Comparison of ENCODE assay signal across 8 cellular contexts in genomic region chrX:48468693-48469691, GRCh38. TPM values are rescaled to one million over a fixed set of nuclear protein-coding genes. Genes with fewer than 3 reads are reported as not detected.
DNase-seq lines count a peak whose midpoint lies in the region; ATAC-seq lines count a peak whose summit lies in the region.

No MANE protein-coding gene starts in this region.

- in situ Hi-C loops in G401 (cut with HindIII; ENCODE audit: low sequenced_read_pairs): no loop called here

- WGBS in right cardiac atrium: 19% methylated on average over 23 of the region's 23 CpGs

- H3K27me3 Mint-ChIP-seq in CD8-positive, alpha-beta memory T cell: peaks cover 0 to 2% of the 10 kb centered on the region in 2 donors
- no peaks in the 10 kb centered on the region for H3K27me3 Mint-ChIP-seq in activated CD8-positive, alpha-beta memory T cell treated with anti-CD3 and anti-CD28 coated beads, Interleukin-2, amount 10 ng/mL, durations not matched to agents 7 days and 5 days

- H3K27me3 ChIP-seq in CD8-positive, alpha-beta memory T cell (ENCODE audit: insufficient read depth, low read length, poor library complexity, severe bottlenecking): no peaks in the 10 kb centered on the region
- H3K27me3 ChIP-seq in right cardiac atrium (ENCODE audit: control insufficient read depth, insufficient read depth): no peaks in the 10 kb centered on the region

- intact Hi-C loops in right cardiac atrium (cut with DNase I): no loop called here
- intact Hi-C loops in posterior vena cava (cut with DNase I): loop anchor here in 1 of 2 donors (10.0 kb wide), 1 partner anchor 394 kb away; the partner anchor contains the start of gene ZNF630

- peaks cover 1 to 16% (median 4%) of the 10 kb centered on the region in 3 donors for H3K36me3 Mint-ChIP-seq in CD8-positive, alpha-beta memory T cell
- H3K36me3 Mint-ChIP-seq in activated CD8-positive, alpha-beta memory T cell treated with anti-CD3 and anti-CD28 coated beads, Interleukin-2, amount 10 ng/mL, durations not matched to agents 7 days and 5 days: peaks cover 25% of the 10 kb centered on the region

- peak overlapping the region; percentile 87 to 96 (median 89) for H3K4me3 Mint-ChIP-seq in CD8-positive, alpha-beta memory T cell
- H3K4me3 Mint-ChIP-seq in activated CD8-positive, alpha-beta memory T cell treated with anti-CD3 and anti-CD28 coated beads, Interleukin-2, amount 10 ng/mL, durations not matched to agents 7 days and 5 days: peak overlapping the region; percentile 91

- H3K4me1 Mint-ChIP-seq in CD8-positive, alpha-beta memory T cell: peaks cover 18 to 41% (median 26%) of the 10 kb centered on the region in 3 donors
- H3K4me1 Mint-ChIP-seq in activated CD8-positive, alpha-beta memory T cell treated with anti-CD3 and anti-CD28 coated beads, Interleukin-2, amount 10 ng/mL, durations not matched to agents 7 days and 5 days: peaks cover 40% of the 10 kb centered on the region

- H3K27ac ChIP-seq in CD8-positive, alpha-beta memory T cell (ENCODE audit: low read depth, low read length): peak overlapping the region; percentile 72
- no peak overlapping the region for H3K27ac ChIP-seq in right cardiac atrium (ENCODE audit: low read length)

- H3K4me1 ChIP-seq in CD8-positive, alpha-beta memory T cell (ENCODE audit: insufficient read depth, low read length): peaks cover 13% of the 10 kb centered on the region
- no peaks in the 10 kb centered on the region for H3K4me1 ChIP-seq in right cardiac atrium (ENCODE audit: control insufficient read depth, insufficient read depth, low read length)

- no peaks in the 10 kb centered on the region for H3K36me3 ChIP-seq in CD8-positive, alpha-beta memory T cell (ENCODE audit: insufficient read depth, low read length)

- ATAC-seq in HG03460 (IDR thresholded peaks at IDR 0.05; ENCODE audit: unreplicated experiment) (peak; percentile 60), right cardiac atrium (no peak), GM19397 (IDR thresholded peaks at IDR 0.05; ENCODE audit: unreplicated experiment) (no peak)
- peak; percentile 78 for ATAC-seq in activated CD8-positive, alpha-beta memory T cell treated with anti-CD3 and anti-CD28 coated beads, Interleukin-2, amount 10 ng/mL, durations not matched to agents 7 days and 5 days

- CTCF ChIA-PET in CD8-positive, alpha-beta memory T cell (lab: Charles Lee): interaction anchor here (1.4 kb wide), 1 partner anchor 71 kb away, joined by 4 read pairs; the partner anchor contains the start of gene TBC1D25
- CTCF ChIA-PET in activated CD8-positive, alpha-beta memory T cell treated with anti-CD3 and anti-CD28 coated beads, Interleukin-2, amount 10 ng/mL, durations not matched to agents 7 days and 5 days (lab: Charles Lee): interaction anchor here (1.0 to 2.2 kb wide), 4 partner anchors 25 to 105 kb away, joined by 3 to 7 read pairs (median 5); partner anchors contain the start of genes RBM3 and TBC1D25

- DNase-seq in CD8-positive, alpha-beta memory T cell: peak in 4 of 5 donors; percentile 13 to 54 (median 23)
- DNase-seq in activated CD8-positive, alpha-beta memory T cell treated with anti-CD3 and anti-CD28 coated beads, Interleukin-2, amount 10 ng/mL, durations not matched to agents 7 days and 5 days: peak; percentile 67
- DNase-seq in right cardiac atrium (no peak), posterior vena cava (ENCODE audit: low spot score) (no peak), G401 (ENCODE audit: low spot score) (no peak)
- DNase-seq in stimulated activated CD8-positive, alpha-beta memory T cell treated with anti-CD3 and anti-CD28 coated beads, Interleukin-15, amount 100 ng/mL, for 48 hours (ENCODE audit: low read depth in 2 of 2): peak; percentile 10 to 33

- H3K27ac Mint-ChIP-seq in CD8-positive, alpha-beta memory T cell: peak overlapping the region; percentile 35 to 98 (median 86)
- H3K27ac Mint-ChIP-seq in activated CD8-positive, alpha-beta memory T cell treated with anti-CD3 and anti-CD28 coated beads, Interleukin-2, amount 10 ng/mL, durations not matched to agents 7 days and 5 days: peak overlapping the region; percentile 89

- POLR2A ChIA-PET in CD8-positive, alpha-beta memory T cell (lab: Charles Lee): interaction anchor here (0.6 to 1.3 kb wide), 3 partner anchors 35 to 422 kb away, joined by 4 to 9 read pairs (median 4); partner anchors contain the start of gene RBM3

- H3K9me3 ChIP-seq in CD8-positive, alpha-beta memory T cell (ENCODE audit: low read length): no peaks in the 10 kb centered on the region
- no peaks in the 10 kb centered on the region for H3K9me3 ChIP-seq in right cardiac atrium (ENCODE audit: control insufficient read depth, low read length)

- peak overlapping the region; percentile 74 for H3K4me3 ChIP-seq in CD8-positive, alpha-beta memory T cell (ENCODE audit: low read length)
- H3K4me3 ChIP-seq in right cardiac atrium (ENCODE audit: low read length): peak overlapping the region; percentile 44

- no peaks in the 10 kb centered on the region for H3K9me3 Mint-ChIP-seq in CD8-positive, alpha-beta memory T cell
- H3K9me3 Mint-ChIP-seq in activated CD8-positive, alpha-beta memory T cell treated with anti-CD3 and anti-CD28 coated beads, Interleukin-2, amount 10 ng/mL, durations not matched to agents 7 days and 5 days (ENCODE audit: low read depth): no peaks in the 10 kb centered on the region

RNA-seq across cellular contexts. Expression of gene SLC38A5, which starts 1.1 kb away (rescaled TPM):
- 100 to 1,000 TPM; 188 to 211 TPM for total RNA-seq in CD8-positive, alpha-beta memory T cell
- 19.8 TPM for polyA plus RNA-seq in CD8-positive, alpha-beta memory T cell
- total RNA-seq in activated CD8-positive, alpha-beta memory T cell treated with anti-CD3 and anti-CD28 coated beads, Interleukin-2, amount 10 ng/mL, durations not matched to agents 7 days and 5 days: 100 to 1,000 TPM in 1 of 2 experiments, 10 to 100 TPM in 1; 93.9 to 123 TPM
- 1 to 10 TPM in 3 of 4 donors, under 1 TPM in 1; 0.41 to 6.5 (median 3.7) TPM for total RNA-seq in right cardiac atrium
- polyA plus RNA-seq in right cardiac atrium: 3.0 TPM
- 10 to 100 TPM in 1 of 2 donors, 1 to 10 TPM in 1; 9.2 to 11.2 TPM for total RNA-seq in posterior vena cava
- total RNA-seq in G401 (2014; rRNA removed; shearing (Covaris generic)): 55.7 and 82.7 TPM in 2 replicates

RNA-seq across cellular contexts. Expression of gene FTSJ1, which starts 7.0 kb away (rescaled TPM):
- total RNA-seq in CD8-positive, alpha-beta memory T cell: 100 to 1,000 TPM; 105 to 107 TPM
- polyA plus RNA-seq in CD8-positive, alpha-beta memory T cell: 69.4 TPM
- 10 to 100 TPM; 72.7 to 75.4 TPM for total RNA-seq in activated CD8-positive, alpha-beta memory T cell treated with anti-CD3 and anti-CD28 coated beads, Interleukin-2, amount 10 ng/mL, durations not matched to agents 7 days and 5 days
- total RNA-seq in right cardiac atrium (10 to 100 TPM; 19.9 to 25.5 (median 21.8) TPM), posterior vena cava (10 to 100 TPM; 30.3 to 37.2 TPM)
- polyA plus RNA-seq in right cardiac atrium: 20.0 TPM
- 38.7 and 64.6 TPM in 2 replicates for total RNA-seq in G401 (2014; rRNA removed; shearing (Covaris generic))

RNA-seq across cellular contexts. Expression of gene PORCN, which starts 39.8 kb away (rescaled TPM):
- 10 to 100 TPM; 12.8 to 13.5 TPM for total RNA-seq in CD8-positive, alpha-beta memory T cell
- 17.8 TPM for polyA plus RNA-seq in CD8-positive, alpha-beta memory T cell
- total RNA-seq in activated CD8-positive, alpha-beta memory T cell treated with anti-CD3 and anti-CD28 coated beads, Interleukin-2, amount 10 ng/mL, durations not matched to agents 7 days and 5 days: 10 to 100 TPM; 22.4 to 25.7 TPM
- total RNA-seq in right cardiac atrium: 10 to 100 TPM; 16.1 to 22.3 (median 19.8) TPM
- polyA plus RNA-seq in right cardiac atrium: 14.0 TPM
- total RNA-seq in posterior vena cava: 10 to 100 TPM in 1 of 2 donors, 1 to 10 TPM in 1; 8.7 to 12.1 TPM
- total RNA-seq in G401 (2014; rRNA removed; shearing (Covaris generic)): 3.5 and 11.8 TPM in 2 replicates

RNA-seq across cellular contexts. Expression of gene EBP, which starts 52.6 kb away (rescaled TPM):
- total RNA-seq in CD8-positive, alpha-beta memory T cell: 100 to 1,000 TPM; 150 to 153 TPM
- 109 TPM for polyA plus RNA-seq in CD8-positive, alpha-beta memory T cell
- total RNA-seq in activated CD8-positive, alpha-beta memory T cell treated with anti-CD3 and anti-CD28 coated beads, Interleukin-2, amount 10 ng/mL, durations not matched to agents 7 days and 5 days: 100 to 1,000 TPM; 359 to 395 TPM
- total RNA-seq in right cardiac atrium (10 to 100 TPM; 74.8 to 93.4 (median 83.0) TPM), posterior vena cava (10 to 100 TPM; 15.0 to 22.1 TPM)
- 118 TPM for polyA plus RNA-seq in right cardiac atrium
- 87.4 and 107 TPM in 2 replicates for total RNA-seq in G401 (2014; rRNA removed; shearing (Covaris generic))

RNA-seq across cellular contexts. Expression of gene SSX4B, which starts 57.2 kb away (rescaled TPM):
- not detected for total RNA-seq in CD8-positive, alpha-beta memory T cell
- polyA plus RNA-seq in CD8-positive, alpha-beta memory T cell: not detected
- total RNA-seq in activated CD8-positive, alpha-beta memory T cell treated with anti-CD3 and anti-CD28 coated beads, Interleukin-2, amount 10 ng/mL, durations not matched to agents 7 days and 5 days: not detected
- total RNA-seq in right cardiac atrium (not detected), posterior vena cava (not detected)
- polyA plus RNA-seq in right cardiac atrium: not detected
- total RNA-seq in G401 (2014; rRNA removed; shearing (Covaris generic)): not detected in 2 replicates

Comparison
In these comparisons a context has a peak if more than half of its experiments do, and no peak if none do; other contexts are left out.
1. DNase-seq: peak in CD8-positive, alpha-beta memory T cell (4 of 5), activated CD8-positive, alpha-beta memory T cell treated with anti-CD3 and anti-CD28 coated beads, Interleukin-2, amount 10 ng/mL, durations not matched to agents 7 days and 5 days (single experiment) and stimulated activated CD8-positive, alpha-beta memory T cell treated with anti-CD3 and anti-CD28 coated beads, Interleukin-15, amount 100 ng/mL, for 48 hours (2 of 2); none in right cardiac atrium (0 of 3), posterior vena cava (single experiment) and G401 (single experiment).
2. ATAC-seq: peak in HG03460 (single experiment) and activated CD8-positive, alpha-beta memory T cell treated with anti-CD3 and anti-CD28 coated beads, Interleukin-2, amount 10 ng/mL, durations not matched to agents 7 days and 5 days (single experiment); none in right cardiac atrium (0 of 2) and GM19397 (single experiment).